ENCODE assay signal across 1 cellular context in genomic region chr5:537621-538071, GRCh38.
TF ChIP-seq lines count a peak whose summit lies in the region.

No MANE protein-coding gene starts in this region.

TF ChIP-seq in HEK293, 187 proteins besides CTCF, POLR2A, EP300 and RAD21 (continued from another document):
- TF ChIP-seq ZNF518A (tag by site-specific recombination; conservative IDR thresholded peaks at IDR 0.05; ENCODE audit: low read depth): no peak
- no peak for TF ChIP-seq ZNF433 (tag by site-specific recombination; IDR thresholded peaks at IDR 0.05; ENCODE audit: low read depth)
- TF ChIP-seq YY1 (tag by site-specific recombination; IDR thresholded peaks at IDR 0.05): no peak
- TF ChIP-seq SP3 (tag by site-specific recombination; IDR thresholded peaks at IDR 0.05): no peak
- no peak for TF ChIP-seq ZNF214 (tag by site-specific recombination; IDR thresholded peaks at IDR 0.05; ENCODE audit: borderline replicate concordance)
- no peak for TF ChIP-seq ZNF133 (tag by site-specific recombination; IDR thresholded peaks at IDR 0.05)
- TF ChIP-seq ZNF776 (tag by site-specific recombination; IDR thresholded peaks at IDR 0.05; ENCODE audit: borderline replicate concordance): no peak
- TF ChIP-seq EGR2 (tag by site-specific recombination; IDR thresholded peaks at IDR 0.05; ENCODE audit: low read depth): peak; percentile 62
- no peak for TF ChIP-seq ZNF555 (tag by site-specific recombination; conservative IDR thresholded peaks at IDR 0.05)
- no peak for TF ChIP-seq ZNF610 (tag by site-specific recombination; IDR thresholded peaks at IDR 0.05; ENCODE audit: borderline replicate concordance)
